Comparison of ENCODE assay signal across 8 cellular contexts in the genomic region with DNA sequence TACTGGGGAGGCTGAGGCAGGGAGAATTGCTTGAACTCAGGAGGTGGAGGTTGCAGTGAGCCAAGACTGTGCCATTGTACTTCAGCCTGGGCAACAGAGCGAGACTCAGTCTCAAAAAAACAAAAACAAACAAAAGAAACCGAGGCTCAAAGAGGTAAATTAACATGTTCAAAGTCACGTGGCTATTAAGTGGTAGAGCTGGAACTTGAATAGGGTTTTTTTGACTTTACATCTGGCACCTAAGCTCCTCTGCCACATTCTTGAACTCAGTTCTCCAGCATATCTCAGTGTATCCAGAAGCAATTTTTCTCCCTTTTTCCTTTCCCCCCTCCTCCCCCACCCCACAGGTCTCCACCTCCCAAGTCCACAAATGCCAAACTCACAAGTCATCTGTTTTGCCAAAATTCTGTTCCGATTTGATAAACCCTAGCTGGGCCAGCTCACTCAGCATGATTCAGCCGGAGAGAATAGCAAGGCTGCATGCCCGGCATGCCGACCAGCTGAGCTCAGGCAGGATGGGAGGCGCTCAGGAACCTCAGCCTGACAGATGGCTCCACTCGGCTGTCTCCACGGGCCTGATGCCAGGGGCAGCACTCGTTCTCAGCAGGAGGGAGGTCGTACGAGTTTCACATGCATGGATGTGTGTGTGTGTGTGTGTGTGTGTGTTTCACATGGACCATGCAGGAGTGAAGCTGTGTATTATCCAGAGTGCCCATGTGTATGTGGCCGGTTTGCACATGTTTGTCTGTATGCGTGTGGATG.
DNase-seq lines count a peak whose midpoint lies in the region; ATAC-seq and TF ChIP-seq lines count a peak whose summit lies in the region.

No MANE protein-coding gene starts in this region.

- no peak for ATAC-seq in HG02973 (IDR thresholded peaks at IDR 0.05; ENCODE audit: unreplicated experiment)

- H3K9me3 ChIP-seq in subcutaneous abdominal adipose tissue (ENCODE audit: control insufficient read depth in 5 of 5, low read length in 5 of 5): no peaks in the 10 kb centered on the region

- DNase-seq in ELR (ENCODE audit: low read depth) (peak; percentile 100), NCI-H345 (lab: John Stamatoyannopoulos, UW) (peak; percentile 92), choroid plexus epithelial cell (ENCODE audit: low read depth) (peak; percentile 100), iris pigment epithelial cell (ENCODE audit: low read depth) (peak; percentile 100), GF-D8 (lab: John Stamatoyannopoulos, UW) (no peak)
- DNase-seq in stimulated activated CD4-positive, alpha-beta T cell treated with anti-CD3 and anti-CD28 coated beads, Interleukin-4, amount 100 ng/mL, for 1 hour: no peak

- no peaks in the 10 kb centered on the region for H3K36me3 ChIP-seq in subcutaneous abdominal adipose tissue (ENCODE audit: control insufficient read depth in 5 of 5, insufficient read depth in 5 of 5, low read length in 5 of 5)

- no peaks in the 10 kb centered on the region for H3K27me3 ChIP-seq in subcutaneous abdominal adipose tissue (ENCODE audit: control insufficient read depth in 5 of 5, insufficient read depth in 4 of 5, low read length in 5 of 5)

- peak overlapping the region; percentile 52 for H3K27ac ChIP-seq in subcutaneous abdominal adipose tissue (ENCODE audit: low read depth, low read length)

- H3K4me1 ChIP-seq in subcutaneous abdominal adipose tissue (ENCODE audit: control insufficient read depth in 5 of 5, insufficient read depth in 5 of 5, low read length in 5 of 5): peaks cover 5 to 37% (median 29%) of the 10 kb centered on the region in 5 donors

- no peak for TF ChIP-seq CTCF in choroid plexus epithelial cell (conservative IDR thresholded peaks at IDR 0.05; ENCODE audit: low read depth, low read length)

- H3K4me3 ChIP-seq in choroid plexus epithelial cell (ENCODE audit: low read depth, low read length) (no peak overlapping the region), subcutaneous abdominal adipose tissue (ENCODE audit: low read depth in 1 of 5, low read length in 5 of 5) (no peak overlapping the region)

- H3K9ac ChIP-seq in subcutaneous abdominal adipose tissue (ENCODE audit: low read length in 5 of 5): peak overlapping the region in 1 of 5 donors; percentile 7

Comparison
In these comparisons a context has a peak if more than half of its experiments do, and no peak if none do; other contexts are left out.
1. DNase-seq: peak in ELR (single experiment), NCI-H345 (single experiment), choroid plexus epithelial cell (single experiment) and iris pigment epithelial cell (single experiment); none in GF-D8 (single experiment) and stimulated activated CD4-positive, alpha-beta T cell treated with anti-CD3 and anti-CD28 coated beads, Interleukin-4, amount 100 ng/mL, for 1 hour (single experiment).